In genomic region chr10:53314856-53315255, GRCh38 we compare ENCODE assay signal across 13 cellular contexts.
DNase-seq lines count a peak whose midpoint lies in the region; ATAC-seq, FAIRE-seq and TF ChIP-seq lines count a peak whose summit lies in the region.
"Had no signal": no experiment of that assay in that cellular context is flagged by ENCODE, and none has a peak within 500 bp of the region (broad histone marks: within the 10 kb centered on the region; RNA-seq: fewer than 3 reads in every experiment).

No MANE protein-coding gene starts in this region.

- 0% methylated on average over 1 of the region's 1 CpG for WGBS in HepG2 (ENCODE audit: low lambda C conversion rate)

- CTCF ChIA-PET in HepG2 (lab: Yijun Ruan, JAX; ENCODE audit: low intra/inter-chr PET ratio, low total read pairs): no interaction called here
- CTCF ChIA-PET in CD8-positive, alpha-beta memory T cell (lab: Charles Lee): no interaction called here

- H3K4me3 ChIP-seq in choroid plexus epithelial cell (ENCODE audit: low read depth, low read length) (no peak overlapping the region), gastrocnemius medialis (no peak overlapping the region), HepG2 (replicated peaks in 1 of 3; ENCODE audit: insufficient read depth in 1 of 3, low read depth in 2 of 3, low read length in 3 of 3) (no peak overlapping the region)
- H3K4me3 ChIP-seq in CD8-positive, alpha-beta memory T cell (ENCODE audit: low read length): no peak overlapping the region
- H3K4me3 ChIP-seq: testis had no signal

- TF ChIP-seq POLR2A in gastrocnemius medialis (IDR thresholded peaks at IDR 0.05) (no peak), HepG2 (IDR thresholded peaks at IDR 0.05; ENCODE audit: insufficient read depth in 1 of 2, low read depth in 2 of 2, low read length in 2 of 2) (no peak)

- TF ChIP-seq RAD21 in HepG2 (CRISPR knock-in tag; IDR thresholded peaks at IDR 0.05): no peak

- no peak overlapping the region for H3K4me2 ChIP-seq in HepG2 (ENCODE audit: low read depth, low read length)

- no peak overlapping the region for H2AFZ ChIP-seq in HepG2 (ENCODE audit: low read length)

- H3K79me2 ChIP-seq in HepG2 (ENCODE audit: insufficient read depth, low read length): no peaks in the 10 kb centered on the region

- peaks cover 27% of the 10 kb centered on the region for H3K4me1 Mint-ChIP-seq in mesothelial cell of epicardium
- H3K4me1 Mint-ChIP-seq in CD8-positive, alpha-beta memory T cell: no peaks in the 10 kb centered on the region

- H3K36me3 ChIP-seq in gastrocnemius medialis (no peaks in the 10 kb centered on the region), HepG2 (replicated peaks in 1 of 2; ENCODE audit: control insufficient read depth in 1 of 2, insufficient read depth in 2 of 2, low read length in 2 of 2) (no peaks in the 10 kb centered on the region)
- H3K36me3 ChIP-seq in CD8-positive, alpha-beta memory T cell (ENCODE audit: insufficient read depth, low read length): no peaks in the 10 kb centered on the region
- H3K36me3 ChIP-seq: neutrophil had no signal

- DNase-seq in EL (peak; percentile 53), NCI-H226 (peak; percentile 70), choroid plexus epithelial cell (ENCODE audit: low read depth) (peak; percentile 97), mesothelial cell of epicardium (ENCODE audit: low spot score in 2 of 2, unreplicated experiment in 2 of 2) (no peak), gastrocnemius medialis (no peak), HepG2 (ENCODE audit: low spot score) (no peak)
- no peak for DNase-seq in CD8-positive, alpha-beta memory T cell
- DNase-seq: activated T-cell treated with anti-CD3 and anti-CD28 coated beads, Interleukin-2, amount 50 U/mL, for 4 hours; MV-4-11; testis had no signal

- no TSS peak for BruUV-seq in HepG2 (replicated peaks; lab: Mats Ljungman, UMichigan)

- H3K9me3 ChIP-seq in gastrocnemius medialis (no peaks in the 10 kb centered on the region), HepG2 (ENCODE audit: low read length) (no peaks in the 10 kb centered on the region)
- no peaks in the 10 kb centered on the region for H3K9me3 ChIP-seq in CD8-positive, alpha-beta memory T cell (ENCODE audit: low read length)
- H3K9me3 ChIP-seq: neutrophil, testis had no signal

- FAIRE-seq in HepG2 (lab: Jason Lieb, UNC): no peak
- FAIRE-seq: GM12892 had no signal

- POLR2A ChIA-PET in HepG2 (lab: Yijun Ruan, JAX): no interaction called here
- POLR2A ChIA-PET in CD8-positive, alpha-beta memory T cell (lab: Charles Lee): no interaction called here

- peaks cover 7% of the 10 kb centered on the region for H3K9me3 Mint-ChIP-seq in mesothelial cell of epicardium
- H3K9me3 Mint-ChIP-seq in CD8-positive, alpha-beta memory T cell: peaks cover 0 to 40% (median 7%) of the 10 kb centered on the region in 5 donors

- no peak overlapping the region for H3K27ac ChIP-seq in gastrocnemius medialis
- H3K27ac ChIP-seq in HepG2 (ENCODE audit: extremely low read length, insufficient read depth, low read length): no peak overlapping the region
- H3K27ac ChIP-seq in CD8-positive, alpha-beta memory T cell (ENCODE audit: low read depth, low read length): no peak overlapping the region
- H3K27ac ChIP-seq: neutrophil, testis had no signal

- H3K4me1 ChIP-seq in gastrocnemius medialis (no peaks in the 10 kb centered on the region), HepG2 (ENCODE audit: insufficient read depth, low read length) (no peaks in the 10 kb centered on the region)
- no peaks in the 10 kb centered on the region for H3K4me1 ChIP-seq in CD8-positive, alpha-beta memory T cell (ENCODE audit: insufficient read depth, low read length)
- H3K4me1 ChIP-seq: testis had no signal

- TF ChIP-seq EP300 in HepG2 (IDR thresholded peaks at IDR 0.05; ENCODE audit: low read depth in 2 of 2, low read length in 2 of 2) (no peak), HepG2 (CRISPR knock-in tag; IDR thresholded peaks at IDR 0.05; ENCODE audit: borderline replicate concordance) (no peak)

- no peak for ATAC-seq in gastrocnemius medialis
- no peak for ATAC-seq in HG02970 (IDR thresholded peaks at IDR 0.05; ENCODE audit: low FRiP score, unreplicated experiment)
- no peak for ATAC-seq in HepG2
- ATAC-seq: activated T-cell treated with anti-CD3 and anti-CD28 coated beads, Interleukin-2, amount 50 U/mL, for 4 hours had no signal

- no peaks in the 10 kb centered on the region for H3K27me3 ChIP-seq in gastrocnemius medialis
- H3K27me3 ChIP-seq in HepG2 (ENCODE audit: control insufficient read depth in 1 of 2, insufficient read depth in 2 of 2, low read length in 2 of 2): no peaks in the 10 kb centered on the region
- no peaks in the 10 kb centered on the region for H3K27me3 ChIP-seq in CD8-positive, alpha-beta memory T cell (ENCODE audit: insufficient read depth, low read length, poor library complexity, severe bottlenecking)
- H3K27me3 ChIP-seq: neutrophil, testis had no signal

- no peaks in the 10 kb centered on the region for H3K36me3 Mint-ChIP-seq in mesothelial cell of epicardium
- H3K36me3 Mint-ChIP-seq in CD8-positive, alpha-beta memory T cell: no peaks in the 10 kb centered on the region

- no peak overlapping the region for H3K4me3 Mint-ChIP-seq in mesothelial cell of epicardium
- no peak overlapping the region for H3K4me3 Mint-ChIP-seq in CD8-positive, alpha-beta memory T cell
- H3K4me3 Mint-ChIP-seq: activated T-cell treated with anti-CD3 and anti-CD28 coated beads, Interleukin-2, amount 50 U/mL, for 4 hours had no signal

- no peaks in the 10 kb centered on the region for H3K27me3 Mint-ChIP-seq in mesothelial cell of epicardium (ENCODE audit: low read depth)
- no peaks in the 10 kb centered on the region for H3K27me3 Mint-ChIP-seq in CD8-positive, alpha-beta memory T cell

- TF ChIP-seq CTCF in choroid plexus epithelial cell (conservative IDR thresholded peaks at IDR 0.05; ENCODE audit: low read depth, low read length) (no peak), mesothelial cell of epicardium (IDR thresholded peaks at IDR 0.05; ENCODE audit: unreplicated experiment) (no peak), gastrocnemius medialis (IDR thresholded peaks at IDR 0.05 in 4 of 5, conservative IDR thresholded peaks at IDR 0.05 in 1 of 5) (no peak), HepG2 (CRISPR knock-in tag; IDR thresholded peaks at IDR 0.05) (no peak)

- intact Hi-C loops in gastrocnemius medialis (cut with DNase I; ENCODE audit: low total_unique reads) (no loop called here), HepG2 (cut with micrococcal nuclease; ENCODE audit: unreplicated experiment) (no loop called here)

- in situ Hi-C loops in gastrocnemius medialis (cut with MboI; ENCODE audit: low sequenced_read_pairs in 4 of 4) (no loop called here), HepG2 (cut with HindIII; ENCODE audit: extremely low pct_ligation_motif_present, low pct_unique_long_range_greater_than_20kb) (no loop called here)

- no peaks in the 10 kb centered on the region for H4K20me1 ChIP-seq in HepG2 (ENCODE audit: insufficient read depth, low read length)

- no peak overlapping the region for H3K9ac ChIP-seq in HepG2 (ENCODE audit: insufficient read depth, low read depth, low read length)

- H3K27ac Mint-ChIP-seq in mesothelial cell of epicardium: peak overlapping the region; percentile 66
- no peak overlapping the region for H3K27ac Mint-ChIP-seq in CD8-positive, alpha-beta memory T cell

TF ChIP-seq in HepG2, 621 proteins besides CTCF, POLR2A, EP300 and RAD21 (continues in another document):
- TF ChIP-seq PATZ1 (CRISPR knock-in tag; IDR thresholded peaks at IDR 0.05) (no peak), SOX6 (IDR thresholded peaks at IDR 0.05) (no peak), SOX6 (CRISPR knock-in tag; IDR thresholded peaks at IDR 0.05) (no peak), ONECUT2 (CRISPR knock-in tag; IDR thresholded peaks at IDR 0.05) (no peak), AGO2 (optimal IDR thresholded peaks at IDR 0.05; ENCODE audit: low read depth, low read length) (no peak), ZNF644 (CRISPR knock-in tag; IDR thresholded peaks at IDR 0.05; ENCODE audit: low read depth) (no peak), ZNF18 (CRISPR knock-in tag; IDR thresholded peaks at IDR 0.05; ENCODE audit: insufficient replicate concordance) (no peak), BCL6 (CRISPR knock-in tag; IDR thresholded peaks at IDR 0.05) (no peak), ZNF501 (CRISPR knock-in tag; IDR thresholded peaks at IDR 0.05) (no peak)
- TF ChIP-seq, protein P1, sequence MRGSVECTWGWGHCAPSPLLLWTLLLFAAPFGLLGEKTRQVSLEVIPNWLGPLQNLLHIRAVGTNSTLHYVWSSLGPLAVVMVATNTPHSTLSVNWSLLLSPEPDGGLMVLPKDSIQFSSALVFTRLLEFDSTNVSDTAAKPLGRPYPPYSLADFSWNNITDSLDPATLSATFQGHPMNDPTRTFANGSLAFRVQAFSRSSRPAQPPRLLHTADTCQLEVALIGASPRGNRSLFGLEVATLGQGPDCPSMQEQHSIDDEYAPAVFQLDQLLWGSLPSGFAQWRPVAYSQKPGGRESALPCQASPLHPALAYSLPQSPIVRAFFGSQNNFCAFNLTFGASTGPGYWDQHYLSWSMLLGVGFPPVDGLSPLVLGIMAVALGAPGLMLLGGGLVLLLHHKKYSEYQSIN (CRISPR knock-in tag; IDR thresholded peaks at IDR 0.05; ENCODE audit: borderline replicate concordance): no peak

Comparison
In these comparisons a context has a peak if more than half of its experiments do, and no peak if none do; other contexts are left out.
1. DNase-seq: peak in EL (single experiment), NCI-H226 (single experiment) and choroid plexus epithelial cell (single experiment); none in mesothelial cell of epicardium (0 of 2), gastrocnemius medialis (0 of 2), HepG2 (single experiment) and CD8-positive, alpha-beta memory T cell (0 of 5).